In genomic region chr16:74409185-74409981, GRCh38 we compare ENCODE assay signal across 10 cellular contexts. TPM values are rescaled to one million over a fixed set of nuclear protein-coding genes. Genes with fewer than 3 reads are reported as not detected.
DNase-seq lines count a peak whose midpoint lies in the region; ATAC-seq and TF ChIP-seq lines count a peak whose summit lies in the region.
"Not testable (repeated sequence)": the region's sequence is repeated elsewhere in the genome, so short reads cannot be mapped to it uniquely, and the experiment has no call there.
"Had no signal": no experiment of that assay in that cellular context is flagged by ENCODE, and none has a peak within 500 bp of the region (broad histone marks: within the 10 kb centered on the region; RNA-seq: fewer than 3 reads in every experiment).

No MANE protein-coding gene starts in this region.

- DNase-seq in activated T-cell treated with anti-CD3 and anti-CD28 coated beads, Interleukin-2, amount 50 U/mL, for 1 hour, result peak; percentile 16
- DNase-seq in right cardiac atrium, result peak in 2 of 3 donors; percentile 14 to 43
- DNase-seq in mesenteric fat pad (ENCODE audit: low spot score), result peak; percentile 90
- DNase-seq in posterior vena cava (ENCODE audit: low spot score), result peak; percentile 81
- DNase-seq in testis, result peak; percentile 11
- peak; percentile 39 to 74 for DNase-seq in aorta

- not testable (repeated sequence) for H3K9me3 ChIP-seq in right cardiac atrium (ENCODE audit: control insufficient read depth, low read length); testis; aorta (ENCODE audit: control insufficient read depth, low read length)

- not testable (repeated sequence) for TF ChIP-seq POLR2A in testis (IDR thresholded peaks at IDR 0.05)

- WGBS in right cardiac atrium, result 92% methylated on average over 13 of the region's 15 CpGs
- WGBS in testis, 2 donors, result 80 to 100% methylated on average over 1 to 2 of the region's 15 CpGs
- WGBS in aorta, 2 donors, result 91 to 92% methylated on average over 10 to 13 of the region's 15 CpGs

- not testable (repeated sequence) for TF ChIP-seq CTCF in testis (IDR thresholded peaks at IDR 0.05)

- not testable (repeated sequence) for H3K27me3 ChIP-seq in right cardiac atrium (ENCODE audit: control insufficient read depth, insufficient read depth); testis; aorta (ENCODE audit: control insufficient read depth in 1 of 2, insufficient read depth in 2 of 2, low read length in 1 of 2)

- not testable (repeated sequence) for H3K36me3 ChIP-seq in testis (ENCODE audit: low read depth, missing control alignments); aorta (ENCODE audit: control insufficient read depth in 1 of 2, insufficient read depth in 2 of 2, low read length in 1 of 2)

- H3K4me3 ChIP-seq in right cardiac atrium (ENCODE audit: low read length); testis; aorta (ENCODE audit: low read length in 2 of 2): not testable (repeated sequence)

- not testable (repeated sequence) for ATAC-seq in right cardiac atrium; aorta (ENCODE audit: low FRiP score)

- intact Hi-C loops in right cardiac atrium (cut with DNase I); posterior vena cava (cut with DNase I); testis (cut with DNase I; ENCODE audit: low total_unique reads); aorta (cut with DNase I): not testable (repeated sequence)

- not testable (repeated sequence) for H3K4me1 ChIP-seq in right cardiac atrium (ENCODE audit: control insufficient read depth, insufficient read depth, low read length); testis; aorta (ENCODE audit: control insufficient read depth in 1 of 2, insufficient read depth in 2 of 2, low read length in 2 of 2)

- not testable (repeated sequence) for H3K27ac ChIP-seq in right cardiac atrium (ENCODE audit: low read length); testis; aorta (ENCODE audit: low read depth in 1 of 2, low read length in 2 of 2)

RNA-seq across cellular contexts. Expression of gene CLEC18B, which starts 11.9 kb away (rescaled TPM):
- under 1 TPM in 2 of 4 donors, not detected in 2; 0.24 to 0.31 TPM for total RNA-seq in right cardiac atrium
- 0.11 TPM for polyA plus RNA-seq in right cardiac atrium
- 0.19 TPM for total RNA-seq in mesenteric fat pad
- under 1 TPM; 0.52 to 0.60 TPM for total RNA-seq in posterior vena cava
- total RNA-seq in testis, result 10 to 100 TPM; 16.4 to 42.8 TPM
- polyA plus RNA-seq in testis (ENCODE audit: insufficient read depth, low read depth, low replicate concordance), result 13.7 TPM
- 1 to 10 TPM; 1.2 to 3.0 TPM for total RNA-seq in aorta
- polyA plus RNA-seq in aorta, result 1 to 10 TPM in 1 of 2 donors, under 1 TPM in 1; 0.75 to 6.5 TPM
- total RNA-seq: GM23338 had no signal
- polyA plus RNA-seq: CD14-positive monocyte; CD8-positive, alpha-beta memory T cell had no signal

RNA-seq across cellular contexts. Expression of gene NPIPB15, which starts 33.3 kb away (rescaled TPM):
- total RNA-seq in right cardiac atrium (1 to 10 TPM in 3 of 4 donors, not detected in 1; 2.5 to 2.9 (median 2.6) TPM), mesenteric fat pad (4.1 TPM), posterior vena cava (1 to 10 TPM; 2.6 to 2.7 TPM), testis (10 to 100 TPM; 18.5 to 56.1 TPM), aorta (1 to 10 TPM; 2.8 to 9.0 TPM)
- polyA plus RNA-seq in right cardiac atrium (3.0 TPM), testis (ENCODE audit: insufficient read depth, low read depth, low replicate concordance) (74.1 TPM), aorta (10 to 100 TPM in 1 of 2 donors, 1 to 10 TPM in 1; 3.1 to 77.5 TPM)
- total RNA-seq: CD8-positive, alpha-beta memory T cell; H4 had no signal
- polyA plus RNA-seq: CD14-positive monocyte had no signal

Comparison
In these comparisons a context has a peak if more than half of its experiments do, and no peak if none do; other contexts are left out.
1. DNase-seq: peak in every context shown above with its lines; median percentile 90 in mesenteric fat pad; 81 in posterior vena cava; 56 in aorta; 28 in right cardiac atrium; 16 in activated T-cell treated with anti-CD3 and anti-CD28 coated beads, Interleukin-2, amount 50 U/mL, for 1 hour; 11 in testis.
2. RNA of gene CLEC18B, which starts 11.9 kb away (total RNA-seq): 16.4 to 42.8 TPM in testis; 1.2 to 3.0 TPM in aorta, 0.52 to 0.60 TPM in posterior vena cava, 0.24 to 0.31 TPM in right cardiac atrium and 0.19 TPM in mesenteric fat pad (single experiment); every median in the first group is over 4 times any median in the second.